Comparison of ENCODE assay signal across 26 cellular contexts in genomic region chr9:86082870-86083269, GRCh38. TPM values are rescaled to one million over a fixed set of nuclear protein-coding genes. Genes with fewer than 3 reads are reported as not detected.
DNase-seq lines count a peak whose midpoint lies in the region; ATAC-seq and TF ChIP-seq lines count a peak whose summit lies in the region.
"Had no signal": no experiment of that assay in that cellular context is flagged by ENCODE, and none has a peak within 500 bp of the region (broad histone marks: within the 10 kb centered on the region; RNA-seq: fewer than 3 reads in every experiment).

No MANE protein-coding gene starts in this region.

- no peak overlapping the region for H3K4ac ChIP-seq in mesendoderm (ENCODE audit: low read depth, low read length)

- no peaks in the 10 kb centered on the region for H3K36me3 ChIP-seq in mesendoderm (ENCODE audit: control insufficient read depth, insufficient read depth, low read length)
- H3K36me3 ChIP-seq: breast epithelium had no signal

- no peaks in the 10 kb centered on the region for H3K79me2 ChIP-seq in mesendoderm (ENCODE audit: control insufficient read depth, insufficient read depth, low read length)
- H3K79me2 ChIP-seq: parathyroid adenoma had no signal

- H3K18ac ChIP-seq in mesendoderm (ENCODE audit: low read length) = no peak overlapping the region

- H3K36me3 Mint-ChIP-seq in brain = peaks cover 75% of the 10 kb centered on the region
- H3K36me3 Mint-ChIP-seq: activated naive CD4-positive, alpha-beta T cell treated with anti-CD3 and anti-CD28 coated beads, Interleukin-2, amount 50 U/mL, for 24 hours; memory B cell; naive thymus-derived CD8-positive, alpha-beta T cell had no signal

- H2AK5ac ChIP-seq in mesendoderm (ENCODE audit: low read length) = no peak overlapping the region

- peak overlapping the region; percentile 57 to 93 (median 75) for H3K27ac Mint-ChIP-seq in brain
- H3K27ac Mint-ChIP-seq: activated CD8-positive, alpha-beta T cell treated with anti-CD3 and anti-CD28 coated beads for 36 hours; activated naive CD4-positive, alpha-beta T cell treated with anti-CD3 and anti-CD28 coated beads, Interleukin-2, amount 50 U/mL, for 24 hours; memory B cell; naive thymus-derived CD8-positive, alpha-beta T cell had no signal

- no peak overlapping the region for H3K4me3 ChIP-seq in mesendoderm (ENCODE audit: low read length)
- H3K4me3 ChIP-seq: breast epithelium, GM23248, PC-9 had no signal

- no peaks in the 10 kb centered on the region for H3K27me3 ChIP-seq in mesendoderm (ENCODE audit: insufficient read depth, low read length, poor library complexity)
- H3K27me3 ChIP-seq: breast epithelium, foreskin keratinocyte had no signal

- no peak overlapping the region for H3K23ac ChIP-seq in mesendoderm (ENCODE audit: low read length)

- no peak overlapping the region for H2BK120ac ChIP-seq in mesendoderm (ENCODE audit: low read depth, low read length)

- H3K4me2 ChIP-seq in mesendoderm (ENCODE audit: low read length) = no peak overlapping the region
- H3K4me2 ChIP-seq: KMS-11, PC-9 had no signal

- peak overlapping the region in 2 of 5 experiments; percentile 1 to 23 for H3K4me3 Mint-ChIP-seq in brain
- H3K4me3 Mint-ChIP-seq: activated CD8-positive, alpha-beta T cell treated with anti-CD3 and anti-CD28 coated beads for 36 hours; activated naive CD4-positive, alpha-beta T cell treated with anti-CD3 and anti-CD28 coated beads, Interleukin-2, amount 50 U/mL, for 24 hours; memory B cell; naive thymus-derived CD8-positive, alpha-beta T cell had no signal

- peaks cover 2% of the 10 kb centered on the region for H3K79me1 ChIP-seq in mesendoderm (ENCODE audit: low read length)

- ATAC-seq in Right ventricle myocardium superior (ENCODE audit: poor library complexity) = no peak
- ATAC-seq: activated CD8-positive, alpha-beta T cell treated with anti-CD3 and anti-CD28 coated beads for 36 hours; foreskin keratinocyte; naive thymus-derived CD8-positive, alpha-beta T cell had no signal

- no peak overlapping the region for H3K9ac ChIP-seq in mesendoderm (ENCODE audit: low read length)
- H3K9ac ChIP-seq: GM23248, KMS-11, parathyroid adenoma had no signal

- no peak overlapping the region for H2BK15ac ChIP-seq in mesendoderm (replicated peaks; ENCODE audit: low read depth)

- H3K9me3 Mint-ChIP-seq in brain = peaks cover 19 to 39% (median 30%) of the 10 kb centered on the region in 5 experiments
- H3K9me3 Mint-ChIP-seq: activated CD8-positive, alpha-beta T cell treated with anti-CD3 and anti-CD28 coated beads for 36 hours; activated naive CD4-positive, alpha-beta T cell treated with anti-CD3 and anti-CD28 coated beads, Interleukin-2, amount 50 U/mL, for 24 hours; memory B cell had no signal

- H3K56ac ChIP-seq in mesendoderm (ENCODE audit: low read length) = no peak overlapping the region

- DNase-seq in NCI-H1092 (lab: John Stamatoyannopoulos, UW) (peak; percentile 89), NCI-H226 (peak; percentile 11), pons (ENCODE audit: low spot score) (peak; percentile 69), mesendoderm (no peak), NCI-H2227 treated with DMSO at 0.1 percent for 48 hours (lab: John Stamatoyannopoulos, UW) (no peak), Right ventricle myocardium superior (no peak)
- DNase-seq: activated CD4-positive, CD25-positive, alpha-beta regulatory T cell; activated CD8-positive, alpha-beta T cell treated with anti-CD3 and anti-CD28 coated beads for 36 hours; activated T-cell treated with anti-CD3 and anti-CD28 coated beads, Interleukin-2, amount 50 U/mL, for 48 hours; dermis blood vessel endothelial cell; foreskin keratinocyte; GM23248; kidney glomerular epithelial cell; naive thymus-derived CD8-positive, alpha-beta T cell; NCI-H1105 treated with DMSO at 0.1 percent for 48 hours; NCI-H82; PC-9; stimulated activated CD4-positive, alpha-beta T cell treated with anti-CD3 and anti-CD28 coated beads, Interleukin-2, amount 100 ng/mL, for 24 hours; stimulated activated naive CD4-positive, alpha-beta T cell treated with Interleukin-2 at 50 U/mL for 16 hours; trophoblast cell had no signal

- peaks cover 42% of the 10 kb centered on the region for H3K4me1 Mint-ChIP-seq in brain
- H3K4me1 Mint-ChIP-seq: activated naive CD4-positive, alpha-beta T cell treated with anti-CD3 and anti-CD28 coated beads, Interleukin-2, amount 50 U/mL, for 24 hours; memory B cell; naive thymus-derived CD8-positive, alpha-beta T cell had no signal

- no peak overlapping the region for H4K8ac ChIP-seq in mesendoderm (ENCODE audit: low read depth, low read length)

- no peak overlapping the region for H2BK5ac ChIP-seq in mesendoderm (ENCODE audit: low read length)

- H3K27me3 Mint-ChIP-seq in brain = no peaks in the 10 kb centered on the region
- H3K27me3 Mint-ChIP-seq: memory B cell had no signal

- no peaks in the 10 kb centered on the region for H3K4me1 ChIP-seq in mesendoderm (ENCODE audit: control insufficient read depth, low read depth, low read length)
- H3K4me1 ChIP-seq: breast epithelium, parathyroid adenoma had no signal

- intact Hi-C loops in Right ventricle myocardium superior (cut with DNase I) = no loop called here

- no peak overlapping the region for H3K27ac ChIP-seq in mesendoderm (ENCODE audit: low read depth, low read length)
- H3K27ac ChIP-seq: breast epithelium, foreskin keratinocyte, GM23248, KMS-11, parathyroid adenoma, PC-9 had no signal

- no peak overlapping the region for H4K5ac ChIP-seq in mesendoderm (ENCODE audit: low read length)

- TF ChIP-seq CTCF in brain (conservative IDR thresholded peaks at IDR 0.05) = no peak

RNA-seq across cellular contexts. Expression of gene GOLM1, which starts 16.5 kb away (rescaled TPM):
- 215 TPM for polyA plus RNA-seq in brain (ENCODE audit: insufficient read depth, low read depth, low replicate concordance)
- 48.5 TPM for polyA plus RNA-seq in mesendoderm (2013, experiment 1 of 2)
- 50.3 TPM for polyA plus RNA-seq in mesendoderm (2013, experiment 2 of 2)
- 3.7 TPM for total RNA-seq in Right ventricle myocardium superior

Comparison
In these comparisons a context has a peak if more than half of its experiments do, and no peak if none do; other contexts are left out.
1. DNase-seq: peak in NCI-H1092 (single experiment), NCI-H226 (single experiment) and pons (single experiment); none in mesendoderm (single experiment), NCI-H2227 treated with DMSO at 0.1 percent for 48 hours (single experiment) and Right ventricle myocardium superior (single experiment).